ENCODE assay signal across 29 cellular contexts in the genomic region with DNA sequence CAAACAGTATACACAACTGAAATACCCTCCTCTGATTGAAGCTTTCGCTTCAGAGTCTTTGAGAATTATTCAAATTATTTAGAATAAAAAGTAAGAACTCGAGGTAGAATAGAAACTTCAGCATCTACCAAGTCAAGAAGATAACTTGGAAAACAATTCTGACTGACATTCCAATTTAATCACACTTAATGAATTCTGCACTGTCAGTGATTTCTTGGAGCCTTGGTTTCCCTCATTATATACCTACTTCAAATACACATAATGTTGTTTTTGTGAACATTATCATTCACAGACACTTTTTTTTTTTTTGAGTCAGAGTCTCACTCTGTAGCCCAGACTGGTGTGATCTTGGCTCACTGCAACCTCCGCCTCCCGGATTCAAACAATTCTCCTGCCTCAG.
"Had no signal": no experiment of that assay in that cellular context is flagged by ENCODE, and none has a peak within 500 bp of the region (broad histone marks: within the 10 kb centered on the region; RNA-seq: fewer than 3 reads in every experiment).

No MANE protein-coding gene starts in this region.

- DNase-seq: activated CD4-positive, alpha-beta T cell treated with anti-CD3 and anti-CD28 coated beads for 1 hour; activated CD4-positive, alpha-beta T cell treated with anti-CD3 and anti-CD28 coated beads for 4 hours; activated CD4-positive, alpha-beta T cell treated with anti-CD3 and anti-CD28 coated beads, Interleukin-2, amount 50 U/mL, for 1 hour; activated CD4-positive, alpha-beta T cell treated with anti-CD3 and anti-CD28 coated beads, Interleukin-2, amount 50 U/mL, for 48 hours; activated CD8-positive, alpha-beta memory T cell treated with anti-CD3 and anti-CD28 coated beads for 24 hours; activated CD8-positive, alpha-beta T cell treated with anti-CD3 and anti-CD28 coated beads for 36 hours; activated effector memory CD4-positive, alpha-beta T cell treated with anti-CD3 and anti-CD28 coated beads, Interleukin-2, amount 50 U/mL, for 16 hours; activated naive CD4-positive, alpha-beta T cell treated with anti-CD3 and anti-CD28 coated beads, Interleukin-2, amount 10 ng/mL, durations not matched to agents 7 days and 5 days; activated naive CD8-positive, alpha-beta T cell treated with anti-CD3 and anti-CD28 coated beads, Interleukin-2, amount 10 ng/mL, durations not matched to agents 7 days and 5 days; activated T-cell treated with anti-CD3 and anti-CD28 coated beads, Interleukin-2, amount 50 U/mL, for 48 hours; cortex of kidney; dermis blood vessel endothelial cell; effector CD8-positive, alpha-beta T cell; endodermal cell; foreskin fibroblast; head of caudate nucleus; hippocampal formation; T-helper 1 cell; T-helper 2 cell had no signal

- H3K4me3 Mint-ChIP-seq: activated CD8-positive, alpha-beta T cell treated with anti-CD3 and anti-CD28 coated beads for 36 hours; activated naive CD4-positive, alpha-beta T cell treated with anti-CD3 and anti-CD28 coated beads, Interleukin-2, amount 10 ng/mL, durations not matched to agents 7 days and 5 days; activated naive CD8-positive, alpha-beta T cell treated with anti-CD3 and anti-CD28 coated beads, Interleukin-2, amount 10 ng/mL, durations not matched to agents 7 days and 5 days; activated T-helper 1 cell treated with anti-CD3 and anti-CD28 coated beads, Interleukin-12 subunit alpha, Interleukin-12 subunit beta, Interleukin-2, Interleukin-4 antibody, amounts not matched to agents 30 ng/mL and 10 ng/mL and 1 ng/mL, durations not matched to agents 14 hours and 24 hours and 36 hours; endodermal cell; WTC11 had no signal

- H3K27me3 Mint-ChIP-seq: activated CD8-positive, alpha-beta T cell treated with anti-CD3 and anti-CD28 coated beads for 36 hours; activated naive CD4-positive, alpha-beta T cell treated with anti-CD3 and anti-CD28 coated beads, Interleukin-2, amount 10 ng/mL, durations not matched to agents 7 days and 5 days; activated naive CD8-positive, alpha-beta T cell treated with anti-CD3 and anti-CD28 coated beads, Interleukin-2, amount 10 ng/mL, durations not matched to agents 7 days and 5 days had no signal

- H3K27me3 ChIP-seq: brain microvascular endothelial cell had no signal

- ATAC-seq: activated CD8-positive, alpha-beta T cell treated with anti-CD3 and anti-CD28 coated beads for 36 hours; activated naive CD4-positive, alpha-beta T cell treated with anti-CD3 and anti-CD28 coated beads, Interleukin-2, amount 50 U/mL, for 72 hours; esophagus mucosa had no signal

- H3K27ac ChIP-seq: brain microvascular endothelial cell had no signal

- H3K27ac Mint-ChIP-seq: activated CD8-positive, alpha-beta T cell treated with anti-CD3 and anti-CD28 coated beads for 36 hours; activated naive CD4-positive, alpha-beta T cell treated with anti-CD3 and anti-CD28 coated beads, Interleukin-2, amount 10 ng/mL, durations not matched to agents 7 days and 5 days; activated naive CD4-positive, alpha-beta T cell treated with anti-CD3 and anti-CD28 coated beads, Interleukin-2, amount 50 U/mL, for 72 hours; activated naive CD8-positive, alpha-beta T cell treated with anti-CD3 and anti-CD28 coated beads, Interleukin-2, amount 10 ng/mL, durations not matched to agents 7 days and 5 days; activated T-helper 1 cell treated with anti-CD3 and anti-CD28 coated beads, Interleukin-12 subunit alpha, Interleukin-12 subunit beta, Interleukin-2, Interleukin-4 antibody, amounts not matched to agents 30 ng/mL and 10 ng/mL and 1 ng/mL, durations not matched to agents 14 hours and 24 hours and 36 hours; activated T-helper 2 cell treated with anti-CD3 and anti-CD28 coated beads, Interferon-gamma antibody, Interleukin-2, Interleukin-4, amounts not matched to agents 10 μg/mL and 5 μg/mL and 100 μg/mL, durations not matched to agents 14 hours and 24 hours and 36 hours; endodermal cell; WTC11 had no signal

- H3K9me3 Mint-ChIP-seq: activated CD8-positive, alpha-beta T cell treated with anti-CD3 and anti-CD28 coated beads for 36 hours; activated naive CD4-positive, alpha-beta T cell treated with anti-CD3 and anti-CD28 coated beads, Interleukin-2, amount 10 ng/mL, durations not matched to agents 7 days and 5 days; activated naive CD4-positive, alpha-beta T cell treated with anti-CD3 and anti-CD28 coated beads, Interleukin-2, amount 50 U/mL, for 72 hours; activated T-helper 1 cell treated with anti-CD3 and anti-CD28 coated beads, Interleukin-12 subunit alpha, Interleukin-12 subunit beta, Interleukin-2, Interleukin-4 antibody, amounts not matched to agents 30 ng/mL and 10 ng/mL and 1 ng/mL, durations not matched to agents 14 hours and 24 hours and 36 hours; activated T-helper 2 cell treated with anti-CD3 and anti-CD28 coated beads, Interferon-gamma antibody, Interleukin-2, Interleukin-4, amounts not matched to agents 10 μg/mL and 5 μg/mL and 100 μg/mL, durations not matched to agents 14 hours and 24 hours and 36 hours had no signal

- H3K36me3 ChIP-seq: brain microvascular endothelial cell had no signal

- FAIRE-seq: astrocyte, bronchial epithelial cell, colon, frontal cortex had no signal
